7 cellular contexts compared by ENCODE assay signal in genomic region chr17:38322156-38322779, GRCh38. TPM values are rescaled to one million over a fixed set of nuclear protein-coding genes. Genes with fewer than 3 reads are reported as not detected.
DNase-seq lines count a peak whose midpoint lies in the region; ATAC-seq and TF ChIP-seq lines count a peak whose summit lies in the region.

No MANE protein-coding gene starts in this region.

- TF ChIP-seq CTCF in GM10266 (IDR thresholded peaks at IDR 0.05; ENCODE audit: control insufficient read depth, insufficient read depth, low read depth, missing control alignments) (peak; percentile 66), chondrocyte (IDR thresholded peaks at IDR 0.05) (peak; percentile 83)

- DNase-seq in GM10266 (ENCODE audit: extremely low spot score), result peak; percentile 82
- peak; percentile 19 for DNase-seq in MV-4-11 (lab: John Stamatoyannopoulos, UW)
- peak; percentile 54 to 72 for DNase-seq in activated CD4-positive, alpha-beta T cell treated with anti-CD3 and anti-CD28 coated beads for 4 hours
- DNase-seq in chondrocyte (ENCODE audit: low spot score), result peak; percentile 51
- peak; percentile 43 to 48 for DNase-seq in lung microvascular endothelial cell (ENCODE audit: low read depth in 2 of 2)
- DNase-seq in stimulated activated CD8-positive, alpha-beta memory T cell treated with anti-CD3 and anti-CD28 coated beads, Interleukin-2, amount 100 ng/mL, for 48 hours (ENCODE audit: low read depth in 2 of 2), result peak; percentile 50 to 65

- no peak for ATAC-seq in HG03039 (IDR thresholded peaks at IDR 0.05; ENCODE audit: unreplicated experiment)

- H3K27ac Mint-ChIP-seq in chondrocyte (ENCODE audit: unreplicated experiment), result no peak overlapping the region

- peaks cover 22% of the 10 kb centered on the region for H3K36me3 Mint-ChIP-seq in chondrocyte (ENCODE audit: low read depth)

- H3K4me3 Mint-ChIP-seq in chondrocyte (ENCODE audit: unreplicated experiment), result no peak overlapping the region

- H3K27me3 Mint-ChIP-seq in chondrocyte (ENCODE audit: low read depth), result no peaks in the 10 kb centered on the region

- H3K9me3 Mint-ChIP-seq in chondrocyte (ENCODE audit: low read depth), result no peaks in the 10 kb centered on the region

- H3K4me1 Mint-ChIP-seq in chondrocyte (ENCODE audit: low read depth), result peaks cover 4% of the 10 kb centered on the region

RNA-seq across cellular contexts. Expression of gene GPR179, which starts 21.5 kb away (rescaled TPM):
- total RNA-seq in chondrocyte, result 0.56 TPM in 1 of 3 replicates, not detected in the others
- not detected in 2 replicates for total RNA-seq in lung microvascular endothelial cell

RNA-seq across cellular contexts. Expression of gene MRPL45, which starts 25.3 kb away (rescaled TPM):
- total RNA-seq in chondrocyte, result 26.0 to 29.3 TPM (median 27.0 TPM) in 3 replicates
- 26.4 and 33.1 TPM in 2 replicates for total RNA-seq in lung microvascular endothelial cell

RNA-seq across cellular contexts. Expression of gene SOCS7, which starts 29.4 kb away (rescaled TPM):
- total RNA-seq in chondrocyte (17.8 to 19.5 TPM (median 17.9 TPM) in 3 replicates), lung microvascular endothelial cell (4.6 and 7.5 TPM in 2 replicates)

Comparison
In these comparisons a context has a peak if more than half of its experiments do, and no peak if none do; other contexts are left out.
1. DNase-seq: peak in every context shown above with its lines; median percentile 82 in GM10266; 63 in activated CD4-positive, alpha-beta T cell treated with anti-CD3 and anti-CD28 coated beads for 4 hours; 58 in stimulated activated CD8-positive, alpha-beta memory T cell treated with anti-CD3 and anti-CD28 coated beads, Interleukin-2, amount 100 ng/mL, for 48 hours; 51 in chondrocyte; 46 in lung microvascular endothelial cell; 19 in MV-4-11.